ENCODE assay signal across 23 cellular contexts in genomic region chr14:69040343-69040742, GRCh38.
DNase-seq lines count a peak whose midpoint lies in the region; ATAC-seq, FAIRE-seq and TF ChIP-seq lines count a peak whose summit lies in the region.
"Had no signal": no experiment of that assay in that cellular context is flagged by ENCODE, and none has a peak within 500 bp of the region (broad histone marks: within the 10 kb centered on the region; RNA-seq: fewer than 3 reads in every experiment).

No MANE protein-coding gene starts in this region.

- H3K4me2 ChIP-seq in IMR-90 (ENCODE audit: low read depth, low read length) = no peak overlapping the region
- H3K4me2 ChIP-seq in K562 (ENCODE audit: insufficient read depth, low read length) = no peak overlapping the region
- H3K4me2 ChIP-seq: GM23338 had no signal

- intact Hi-C loops in IMR-90 (cut with micrococcal nuclease) = loop anchor here (10.0 kb wide), 1 partner anchor 54 kb away; no protein-coding TSS in a partner anchor
- intact Hi-C loops in K562 (cut with micrococcal nuclease) = no loop called here
- intact Hi-C loops in body of pancreas (cut with DNase I) = no loop called here

- no peak overlapping the region for H3K27ac ChIP-seq in IMR-90 (ENCODE audit: insufficient read depth, low read length)
- H3K27ac ChIP-seq in K562 (ENCODE audit: extremely low read depth, low read depth, low read length) = no peak overlapping the region
- H3K27ac ChIP-seq in neutrophil = peak overlapping the region; percentile 43
- no peak overlapping the region for H3K27ac ChIP-seq in body of pancreas

- POLR2A ChIA-PET in IMR-90 (lab: Charles Lee; ENCODE audit: unreplicated experiment) = no interaction called here
- POLR2A ChIA-PET in K562 (lab: Yijun Ruan, JAX) = no interaction called here

- H3K9me3 ChIP-seq in IMR-90 (ENCODE audit: control insufficient read depth, insufficient read depth, low read length) (no peaks in the 10 kb centered on the region), K562 (replicated peaks; ENCODE audit: control insufficient read depth, insufficient read depth, low read depth, low read length) (no peaks in the 10 kb centered on the region), neutrophil (no peaks in the 10 kb centered on the region), body of pancreas (no peaks in the 10 kb centered on the region)
- H3K9me3 ChIP-seq: A549, HAP-1, MG63, SJSA1 had no signal

- peak overlapping the region; percentile 3; the same call in 1 of the 2 replicates for H2BK20ac ChIP-seq in IMR-90 (ENCODE audit: low read depth, low read length)

- CTCF ChIA-PET in IMR-90 (lab: Yijun Ruan, JAX) (no interaction called here), K562 (lab: Yijun Ruan, JAX; ENCODE audit: low intra/inter-chr PET ratio) (no interaction called here)

- BruUV-seq in IMR-90 (replicated peaks; lab: Mats Ljungman, UMichigan) (no TSS peak), K562 (replicated peaks; lab: Mats Ljungman, UMichigan) (no TSS peak)

- H3K9ac ChIP-seq in IMR-90 (ENCODE audit: low read depth, low read length) = no peak overlapping the region
- H3K9ac ChIP-seq in K562 (ENCODE audit: insufficient read depth in 1 of 2, low read depth in 2 of 2, low read length in 2 of 2) = no peak overlapping the region

- H4K8ac ChIP-seq in IMR-90 (ENCODE audit: low read depth in 2 of 2, low read length in 2 of 2) = no peak overlapping the region

- no peaks in the 10 kb centered on the region for H3K79me2 ChIP-seq in K562 (ENCODE audit: control insufficient read depth, insufficient read depth, low read length)

- no peaks in the 10 kb centered on the region for H3K27me3 ChIP-seq in IMR-90 (ENCODE audit: control insufficient read depth, insufficient read depth, low read length)
- peaks cover 16 to 23% of the 10 kb centered on the region in 2 experiments for H3K27me3 ChIP-seq in K562 (ENCODE audit: control insufficient read depth in 2 of 2, insufficient read depth in 2 of 2, low read length in 2 of 2)
- no peaks in the 10 kb centered on the region for H3K27me3 ChIP-seq in neutrophil
- H3K27me3 ChIP-seq in body of pancreas = no peaks in the 10 kb centered on the region
- H3K27me3 ChIP-seq: MG63, SJSA1 had no signal

- no peak overlapping the region for H3K4me3 ChIP-seq in IMR-90 (ENCODE audit: insufficient read depth, low read depth, low read length)
- no peak overlapping the region for H3K4me3 ChIP-seq in K562
- no peak overlapping the region for H3K4me3 ChIP-seq in neutrophil (ENCODE audit: low read depth in 1 of 2, low read length in 1 of 2)
- H3K4me3 ChIP-seq in body of pancreas = no peak overlapping the region
- H3K4me3 ChIP-seq: A549, GM23338, HAP-1, MG63, SJSA1 had no signal

- no peak for TF ChIP-seq RAD21 in IMR-90 (IDR thresholded peaks at IDR 0.05; ENCODE audit: low read length)
- TF ChIP-seq RAD21 in K562 (CRISPR knock-in tag; conservative IDR thresholded peaks at IDR 0.05 in 1 of 2, IDR thresholded peaks at IDR 0.05 in 1 of 2) = no peak

- no peak overlapping the region for H2BK5ac ChIP-seq in IMR-90 (ENCODE audit: low read depth, low read length, poor library complexity, severe bottlenecking)

- H4K5ac ChIP-seq in IMR-90 (ENCODE audit: low read depth, low read length) = no peak overlapping the region

- ATAC-seq in IMR-90 (ENCODE audit: low read depth) (no peak), K562 (no peak), body of pancreas (no peak)
- ATAC-seq: A549, GM23338 had no signal

- no peak for TF ChIP-seq POLR2A in IMR-90 (IDR thresholded peaks at IDR 0.05; ENCODE audit: low read depth, low read length)
- no peak for TF ChIP-seq POLR2A in K562 (conservative IDR thresholded peaks at IDR 0.05)
- no peak for TF ChIP-seq POLR2A in body of pancreas (IDR thresholded peaks at IDR 0.05)

- TF ChIP-seq EP300 in K562 (IDR thresholded peaks at IDR 0.05; ENCODE audit: low read length) = no peak

- DNase-seq in IMR-90 = no peak
- DNase-seq in NOMO-1 treated with DMSO at 0.1 percent for 48 hours (lab: John Stamatoyannopoulos, UW; ENCODE audit: unreplicated experiment) = peak; percentile 74
- DNase-seq in K562 (ENCODE audit: extremely low read depth in 1 of 4, low spot score in 3 of 4) = no peak
- no peak for DNase-seq in body of pancreas
- no peak for DNase-seq in DMS79 treated with DMSO at 0.1 percent for 48 hours (lab: John Stamatoyannopoulos, UW)
- no peak for DNase-seq in T-helper 2 cell
- DNase-seq in activated effector memory CD4-positive, alpha-beta T cell treated with Interleukin-2 at 50 U/mL for 16 hours = no peak
- DNase-seq: CD4-positive, alpha-beta T cell; COR-L47; DMS79; MG63; NCI-H1105 treated with DMSO at 0.1 percent for 48 hours; NCI-H1694; NCI-H2081; NCI-H2171; NCI-H345; NCI-H524 treated with DMSO at 0.1 percent for 48 hours; NCI-H82 had no signal

- H3K4ac ChIP-seq in IMR-90 (ENCODE audit: low read depth, low read length) = peak overlapping the region; percentile 53; the same call in 1 of the 2 replicates

- peak overlapping the region; percentile 38; the same call in 1 of the 3 replicates for H2BK15ac ChIP-seq in IMR-90 (ENCODE audit: low read depth, low read length)

- peaks cover 4% of the 10 kb centered on the region; the same call in 1 of the 2 replicates for H4K20me1 ChIP-seq in IMR-90 (ENCODE audit: insufficient read depth, low read length)
- no peaks in the 10 kb centered on the region for H4K20me1 ChIP-seq in K562 (replicated peaks; ENCODE audit: control insufficient read depth, insufficient read depth, low read length)

- H2AK5ac ChIP-seq in IMR-90 (ENCODE audit: low read depth, low read length) = peak overlapping the region; percentile 72

- no peak overlapping the region for H3K56ac ChIP-seq in IMR-90 (ENCODE audit: extremely low read depth, insufficient read depth, low read length)

- peaks cover 45% of the 10 kb centered on the region for H3K4me1 ChIP-seq in IMR-90 (ENCODE audit: control insufficient read depth, insufficient read depth, low read length)
- peaks cover 4 to 16% of the 10 kb centered on the region in 2 experiments; a peak in 3 of 5 replicates for H3K4me1 ChIP-seq in K562 (replicated peaks in 1 of 2; ENCODE audit: control insufficient read depth in 2 of 2, insufficient read depth in 2 of 2, low read length in 2 of 2)
- peaks cover 40 to 41% of the 10 kb centered on the region in 2 experiments for H3K4me1 ChIP-seq in neutrophil (ENCODE audit: control insufficient read depth in 1 of 2, insufficient read depth in 1 of 2, low read depth in 1 of 2, low read length in 1 of 2)
- H3K4me1 ChIP-seq in body of pancreas = peaks cover 29% of the 10 kb centered on the region

- dilution Hi-C loops in IMR-90 (cut with HindIII; ENCODE audit: low sequenced_read_pairs, unreplicated experiment) = no loop called here

- H2BK120ac ChIP-seq in IMR-90 (ENCODE audit: low read depth, low read length) = peak overlapping the region; percentile 69

- peaks cover 6 to 37% of the 10 kb centered on the region in 2 experiments; a peak in 3 of 4 replicates for H3K79me1 ChIP-seq in IMR-90 (ENCODE audit: low read depth in 1 of 2, low read length in 2 of 2)

- no peak overlapping the region for H2AK9ac ChIP-seq in IMR-90 (replicated peaks; ENCODE audit: low read depth, low read length, poor library complexity)

- H2AFZ ChIP-seq in IMR-90 (replicated peaks; ENCODE audit: low read length, poor library complexity) (no peak overlapping the region), K562 (ENCODE audit: low read depth, low read length) (no peak overlapping the region)
- H2AFZ ChIP-seq: GM23338 had no signal

- H3K36me3 ChIP-seq in IMR-90 (ENCODE audit: control insufficient read depth, insufficient read depth, low read length) = no peaks in the 10 kb centered on the region
- H3K36me3 ChIP-seq in K562 (ENCODE audit: control insufficient read depth, insufficient read depth, low read length) = no peaks in the 10 kb centered on the region
- H3K36me3 ChIP-seq in neutrophil = no peaks in the 10 kb centered on the region
- H3K36me3 ChIP-seq in body of pancreas (replicated peaks in 1 of 2; ENCODE audit: insufficient read depth in 1 of 2, low read depth in 2 of 2) = no peaks in the 10 kb centered on the region
- H3K36me3 ChIP-seq: HAP-1, MG63, SJSA1 had no signal

- peak overlapping the region; percentile 27; the same call in 1 of the 2 replicates for H4K91ac ChIP-seq in IMR-90 (ENCODE audit: insufficient read depth, low read depth, low read length)

- in situ Hi-C loops in IMR-90 (cut with MboI; ENCODE audit: low sequenced_read_pairs) = no loop called here
- in situ Hi-C loops in K562 (cut with MboI) = no loop called here

- no peak for FAIRE-seq in K562 (lab: Jason Lieb, UNC)
- FAIRE-seq: A549 had no signal

- no peak overlapping the region for H3K14ac ChIP-seq in IMR-90 (replicated peaks; ENCODE audit: low read depth, low read length)

- H3K23ac ChIP-seq in IMR-90 (ENCODE audit: low read depth, low read length) = no peak overlapping the region

- TF ChIP-seq CTCF in IMR-90 (conservative IDR thresholded peaks at IDR 0.05; ENCODE audit: low read depth, low read length) (no peak), K562 (IDR thresholded peaks at IDR 0.05 in 2 of 3, conservative IDR thresholded peaks at IDR 0.05 in 1 of 3; ENCODE audit: insufficient read depth in 2 of 3, low read depth in 1 of 3, low read length in 3 of 3) (no peak), neutrophil (IDR thresholded peaks at IDR 0.05) (no peak), body of pancreas (IDR thresholded peaks at IDR 0.05) (no peak)

- no CpG with 5 or more reads among the region's 2 CpGs for WGBS in IMR-90 (ENCODE audit: extremely low coverage in 2 of 2, insufficient read length in 1 of 2), 2 experiments
- WGBS in K562 (ENCODE audit: insufficient coverage, low coverage, missing lambda C conversion rate) = 0% methylated on average over 2 of the region's 2 CpGs
- 78 to 79% methylated on average over 2 of the region's 2 CpGs for WGBS in body of pancreas, 2 donors

- H3K18ac ChIP-seq in IMR-90 (ENCODE audit: low read depth, low read length) = no peak overlapping the region

- H3K9me1 ChIP-seq in IMR-90 (ENCODE audit: insufficient read depth, low read length) (peaks cover 45% of the 10 kb centered on the region), K562 (ENCODE audit: control insufficient read depth, insufficient read depth, low read length) (no peaks in the 10 kb centered on the region)

TF ChIP-seq in IMR-90, 13 proteins besides CTCF, POLR2A, EP300 and RAD21 (continues in another document):
- TF ChIP-seq RCOR1 (IDR thresholded peaks at IDR 0.05; ENCODE audit: insufficient replicate concordance, low read length) = no peak

TF ChIP-seq in K562, 482 proteins besides CTCF, POLR2A, EP300 and RAD21:
- no peak for TF ChIP-seq ZNF24 (IDR thresholded peaks at IDR 0.05)
- no peak for TF ChIP-seq PRPF4 (IDR thresholded peaks at IDR 0.05; ENCODE audit: insufficient read depth, low read depth, low read length, poor library complexity, severe bottlenecking)
- no peak for TF ChIP-seq COPS2 (conservative IDR thresholded peaks at IDR 0.05)
- TF ChIP-seq SPI1 (IDR thresholded peaks at IDR 0.05; ENCODE audit: borderline replicate concordance, low read depth, low read length) = 0 out of 2 replicates have a peak, but pooled peaks have one; percentile 1
